ENCODE assay signal across 7 cellular contexts in the genomic region with DNA sequence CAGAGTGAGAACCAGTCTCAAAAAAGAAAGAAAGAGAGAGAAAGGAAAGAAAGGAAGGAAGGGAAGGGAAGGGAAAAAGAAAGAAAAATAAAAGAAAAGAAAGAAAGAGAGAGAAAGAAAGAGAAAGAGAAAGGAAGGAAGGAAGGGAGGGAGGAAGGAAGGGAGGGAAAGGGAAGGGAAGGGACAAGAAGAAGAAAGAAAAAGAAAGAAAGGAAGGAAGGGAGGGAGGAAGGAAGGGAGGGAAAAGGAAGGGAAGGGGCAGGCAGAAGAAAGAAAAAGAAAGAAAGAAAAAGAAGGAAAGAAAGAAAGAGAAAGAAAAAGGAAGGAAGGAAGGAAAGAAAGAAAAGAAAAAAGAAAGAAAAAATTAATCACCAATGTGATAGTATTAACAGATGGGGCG. TPM values are rescaled to one million over a fixed set of nuclear protein-coding genes. Genes with fewer than 3 reads are reported as not detected.
"Had no signal": no experiment of that assay in that cellular context is flagged by ENCODE, and none has a peak within 500 bp of the region (broad histone marks: within the 10 kb centered on the region; RNA-seq: fewer than 3 reads in every experiment).

No MANE protein-coding gene starts in this region.

- ATAC-seq: HCT116 had no signal

- H2AFZ ChIP-seq: GM23248 had no signal

- H3K36me3 ChIP-seq: HAP-1 had no signal

- H3K4me1 ChIP-seq: HAP-1 had no signal

- DNase-seq: GM23248, GOT3, H7, KG1 had no signal

- H3K4me3 ChIP-seq: GM23248, HAP-1 had no signal

- H3K9ac ChIP-seq: GM23248 had no signal

- FAIRE-seq: HTR-8/SVneo had no signal

- H3K9me3 ChIP-seq: HAP-1 had no signal

- H3K27ac ChIP-seq: GM23248 had no signal

RNA-seq across cellular contexts. Expression of a gene that starts 15.7 kb away (rescaled TPM):
- total RNA-seq: GM23248, H7 had no signal
- polyA plus RNA-seq: GM23248 had no signal
